27 cellular contexts compared by ENCODE assay signal in genomic region chr2:121021685-121022084, GRCh38.
"Had no signal": no experiment of that assay in that cellular context is flagged by ENCODE, and none has a peak within 500 bp of the region (broad histone marks: within the 10 kb centered on the region; RNA-seq: fewer than 3 reads in every experiment).

No MANE protein-coding gene starts in this region.

- FAIRE-seq: keratinocyte, urothelium cell line had no signal

- H3K4me2 ChIP-seq: smooth muscle cell had no signal

- DNase-seq: hippocampal formation; kidney glomerular epithelial cell; left cardiac atrium; left lung; lower lobe of right lung; mammary epithelial cell; mesenchymal stem cell; naive thymus-derived CD8-positive, alpha-beta T cell; ovary; right lobe of liver; stimulated activated CD4-positive, alpha-beta T cell treated with anti-CD3 and anti-CD28 coated beads, Interleukin-1b, Interleukin-23, amount 100 ng/mL, for 48 hours; stimulated activated CD4-positive, alpha-beta T cell treated with anti-CD3 and anti-CD28 coated beads, Interleukin-2, amount 100 ng/mL, for 48 hours; stimulated activated CD4-positive, alpha-beta T cell treated with anti-CD3 and anti-CD28 coated beads, Interleukin-4, amount 100 ng/mL, for 4 hours; stimulated activated CD8-positive, alpha-beta memory T cell treated with anti-CD3 and anti-CD28 coated beads, Interleukin-4, amount 100 ng/mL, for 48 hours; stimulated activated naive CD4-positive, alpha-beta T cell treated with Interleukin-2 at 50 U/mL for 16 hours; stimulated activated naive CD8-positive, alpha-beta T cell treated with anti-CD3 and anti-CD28 coated beads, Interleukin-15, amount 100 ng/mL, for 72 hours; substantia nigra; upper lobe of right lung had no signal

- H3K9me3 Mint-ChIP-seq: stimulated activated memory B cell treated with anti-CD40 and anti-IgM and Interleukin-4, amounts not matched to agents 10 μg/mL and 1 μg/mL and 100 μg/mL, for 72 hours had no signal

- H3K4me3 ChIP-seq: left lung, lower lobe of right lung, ovary, right atrium auricular region, right lobe of liver, smooth muscle cell, tibial nerve, upper lobe of right lung had no signal

- H3K36me3 ChIP-seq: left lung, lower lobe of right lung, ovary, right atrium auricular region, right lobe of liver, tibial nerve, upper lobe of right lung had no signal

- H3K27me3 ChIP-seq: ovary, right atrium auricular region, right lobe of liver, tibial nerve had no signal

- ATAC-seq: left cardiac atrium; left lung; lower lobe of right lung; naive thymus-derived CD8-positive, alpha-beta T cell; right lobe of liver; stimulated activated memory B cell treated with anti-CD40 and anti-IgM and Interleukin-4, amounts not matched to agents 10 μg/mL and 1 μg/mL and 100 μg/mL, for 72 hours; stimulated activated naive CD8-positive, alpha-beta T cell treated with anti-CD3 and anti-CD28 coated beads, Interleukin-15, amount 100 ng/mL, for 72 hours; upper lobe of right lung had no signal

- H3K4me1 Mint-ChIP-seq: naive thymus-derived CD8-positive, alpha-beta T cell; stimulated activated memory B cell treated with anti-CD40 and anti-IgM and Interleukin-4, amounts not matched to agents 10 μg/mL and 1 μg/mL and 100 μg/mL, for 72 hours; stimulated activated naive CD8-positive, alpha-beta T cell treated with anti-CD3 and anti-CD28 coated beads, Interleukin-15, amount 100 ng/mL, for 72 hours had no signal

- H3K4me1 ChIP-seq: lower lobe of right lung, right atrium auricular region, right lobe of liver, upper lobe of right lung had no signal

- H3K36me3 Mint-ChIP-seq: stimulated activated memory B cell treated with anti-CD40 and anti-IgM and Interleukin-4, amounts not matched to agents 10 μg/mL and 1 μg/mL and 100 μg/mL, for 72 hours had no signal

- H3K27ac Mint-ChIP-seq: progenitor cell of endocrine pancreas; stimulated activated memory B cell treated with anti-CD40 and anti-IgM and Interleukin-4, amounts not matched to agents 10 μg/mL and 1 μg/mL and 100 μg/mL, for 72 hours; stimulated activated naive CD8-positive, alpha-beta T cell treated with anti-CD3 and anti-CD28 coated beads, Interleukin-15, amount 100 ng/mL, for 72 hours had no signal

- H3K4me3 Mint-ChIP-seq: naive thymus-derived CD8-positive, alpha-beta T cell; nephron; neural crest cell; stimulated activated memory B cell treated with anti-CD40 and anti-IgM and Interleukin-4, amounts not matched to agents 10 μg/mL and 1 μg/mL and 100 μg/mL, for 72 hours; stimulated activated naive CD8-positive, alpha-beta T cell treated with anti-CD3 and anti-CD28 coated beads, Interleukin-15, amount 100 ng/mL, for 72 hours had no signal

- H3K9me3 ChIP-seq: left lung, lower lobe of right lung, ovary, right atrium auricular region, right lobe of liver, tibial nerve, upper lobe of right lung had no signal

- H3K27ac ChIP-seq: left lung, lower lobe of right lung, ovary, right atrium auricular region, right lobe of liver, tibial nerve, upper lobe of right lung had no signal
